Comparison of ENCODE assay signal across 14 cellular contexts in the genomic region with DNA sequence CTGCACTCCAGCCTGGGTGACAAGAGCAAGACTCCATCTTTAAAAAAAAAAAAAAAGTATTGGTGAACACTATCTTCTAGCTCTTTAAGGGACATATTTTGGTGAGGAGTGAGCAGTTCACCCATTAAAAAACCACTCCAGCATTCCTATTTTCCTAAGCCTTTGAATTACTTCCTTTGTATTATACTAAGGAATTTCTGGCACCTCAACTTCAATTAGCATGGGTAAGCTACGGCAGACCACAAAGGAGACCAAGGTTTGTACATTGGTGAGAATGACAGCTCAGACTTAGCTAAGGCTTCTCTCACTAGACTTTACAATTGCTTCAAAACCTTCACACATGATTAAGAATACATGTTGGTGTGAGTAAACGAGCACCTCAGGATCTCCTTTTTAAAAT. TPM values are rescaled to one million over a fixed set of nuclear protein-coding genes. Genes with fewer than 3 reads are reported as not detected.
DNase-seq lines count a peak whose midpoint lies in the region; TF ChIP-seq lines count a peak whose summit lies in the region.
"Had no signal": no experiment of that assay in that cellular context is flagged by ENCODE, and none has a peak within 500 bp of the region (broad histone marks: within the 10 kb centered on the region; RNA-seq: fewer than 3 reads in every experiment).

No MANE protein-coding gene starts in this region.

- H3K27me3 ChIP-seq in HAP-1 (ENCODE audit: low read depth) (no peaks in the 10 kb centered on the region), stomach (no peaks in the 10 kb centered on the region)
- H3K27me3 ChIP-seq: SJCRH30 had no signal

- H3K4me1 ChIP-seq in HAP-1, result no peaks in the 10 kb centered on the region
- H3K4me1 ChIP-seq in stomach, result no peaks in the 10 kb centered on the region
- H3K4me1 ChIP-seq: SJCRH30 had no signal

- no peak overlapping the region for H3K27ac ChIP-seq in stomach
- H3K27ac ChIP-seq: SJCRH30 had no signal

- TF ChIP-seq CTCF in stomach (IDR thresholded peaks at IDR 0.05), result no peak

- intact Hi-C loops in stomach (cut with DNase I; ENCODE audit: low total_unique reads), result no loop called here

- WGBS in stomach, 5 donors, result 73 to 98% (median 87%) methylated on average over 2 of the region's 2 CpGs

- H3K36me3 ChIP-seq in HAP-1 (replicated peaks) (no peaks in the 10 kb centered on the region), stomach (no peaks in the 10 kb centered on the region)
- H3K36me3 ChIP-seq: SJCRH30 had no signal

- DNase-seq in HAP-1 (ENCODE audit: low spot score in 2 of 2) (peak; percentile 28 to 58), RPMI7951 (ENCODE audit: low read depth) (peak; percentile 58), glomerular visceral epithelial cell (ENCODE audit: extremely low spot score) (peak; percentile 68), renal cortical epithelial cell (ENCODE audit: low read depth) (peak; percentile 88), SKM-1 treated with dmso at 0.1 percent for 144 hours (lab: John Stamatoyannopoulos, UW; ENCODE audit: unreplicated experiment) (no peak), stomach (no peak), NCI-H226 (no peak), NOMO-1 treated with DMSO at 0.1 percent for 48 hours (lab: John Stamatoyannopoulos, UW; ENCODE audit: unreplicated experiment) (no peak)
- DNase-seq: GDM1, KBM-7, NCI-H1417 treated with DMSO at 0.1 percent for 48 hours, NCI-H2029, NCI-H526, SJCRH30 had no signal

- H3K9me3 ChIP-seq in HAP-1 (no peaks in the 10 kb centered on the region), stomach (no peaks in the 10 kb centered on the region)
- H3K9me3 ChIP-seq: SJCRH30 had no signal

- TF ChIP-seq EP300 in stomach (IDR thresholded peaks at IDR 0.05), result no peak

- in situ Hi-C loops in HAP-1 (cut with MboI; ENCODE audit: low sequenced_read_pairs), result no loop called here

- no peak for TF ChIP-seq POLR2A in stomach (IDR thresholded peaks at IDR 0.05)

- no peak overlapping the region for H3K4me3 ChIP-seq in HAP-1
- no peak overlapping the region for H3K4me3 ChIP-seq in stomach
- H3K4me3 ChIP-seq: SJCRH30 had no signal

RNA-seq across cellular contexts. Expression of a gene that starts 57.0 kb away (rescaled TPM):
- 4.8 and 9.3 TPM in 2 replicates for total RNA-seq in RPMI7951 (2014; rRNA removed; shearing (Covaris generic))
- total RNA-seq in renal cortical epithelial cell, result 69.9 and 130 TPM in 2 replicates
- 100 to 1,000 TPM in 1 of 5 donors, 10 to 100 TPM in 3, under 1 TPM in 1; 0.58 to 137 (median 33.4) TPM for total RNA-seq in stomach
- polyA plus RNA-seq in stomach, result 10 to 100 TPM; 43.3 to 78.1 (median 46.4) TPM
- total RNA-seq: SJCRH30 had no signal

Comparison
In these comparisons a context has a peak if more than half of its experiments do, and no peak if none do; other contexts are left out.
1. DNase-seq: peak in HAP-1 (2 of 2), RPMI7951 (single experiment), glomerular visceral epithelial cell (single experiment) and renal cortical epithelial cell (single experiment); none in SKM-1 treated with dmso at 0.1 percent for 144 hours (single experiment), stomach (single experiment), NCI-H226 (single experiment) and NOMO-1 treated with DMSO at 0.1 percent for 48 hours (single experiment).